9 cellular contexts compared by ENCODE assay signal in genomic region chr22:30390974-30391691, GRCh38. TPM values are rescaled to one million over a fixed set of nuclear protein-coding genes. Genes with fewer than 3 reads are reported as not detected.
DNase-seq lines count a peak whose midpoint lies in the region; ATAC-seq, FAIRE-seq and TF ChIP-seq lines count a peak whose summit lies in the region.
"Had no signal": no experiment of that assay in that cellular context is flagged by ENCODE, and none has a peak within 500 bp of the region (broad histone marks: within the 10 kb centered on the region; RNA-seq: fewer than 3 reads in every experiment).

No MANE protein-coding gene starts in this region.

- no peaks in the 10 kb centered on the region for H3K9me3 ChIP-seq in CD8-positive, alpha-beta memory T cell (ENCODE audit: low read length)
- H3K9me3 ChIP-seq in transverse colon, result no peaks in the 10 kb centered on the region

- H3K36me3 Mint-ChIP-seq in CD8-positive, alpha-beta memory T cell, result no peaks in the 10 kb centered on the region
- H3K36me3 Mint-ChIP-seq in activated T-cell treated with anti-CD3 and anti-CD28 coated beads, Interleukin-2, amount 50 U/mL, for 72 hours (ENCODE audit: insufficient read depth in 2 of 2), result no peaks in the 10 kb centered on the region
- H3K36me3 Mint-ChIP-seq in osteocyte (ENCODE audit: unreplicated experiment), result no peaks in the 10 kb centered on the region

- peaks cover 21% of the 10 kb centered on the region for H3K4me1 ChIP-seq in CD8-positive, alpha-beta memory T cell (ENCODE audit: insufficient read depth, low read length)
- H3K4me1 ChIP-seq in transverse colon, result peaks cover 6 to 11% (median 10%) of the 10 kb centered on the region in 4 donors

- TF ChIP-seq EP300 in transverse colon (IDR thresholded peaks at IDR 0.05; ENCODE audit: low read depth), result no peak

- H3K27ac Mint-ChIP-seq in CD8-positive, alpha-beta memory T cell, result peak overlapping the region in 6 of 8 donors; percentile 4 to 98 (median 80)
- peak overlapping the region; percentile 76 for H3K27ac Mint-ChIP-seq in activated T-cell treated with anti-CD3 and anti-CD28 coated beads, Interleukin-2, amount 50 U/mL, for 72 hours
- H3K27ac Mint-ChIP-seq in osteocyte (ENCODE audit: unreplicated experiment), result no peak overlapping the region

- H3K4me1 Mint-ChIP-seq in CD8-positive, alpha-beta memory T cell, result peaks cover 11 to 23% (median 11%) of the 10 kb centered on the region in 3 donors
- H3K4me1 Mint-ChIP-seq in activated T-cell treated with anti-CD3 and anti-CD28 coated beads, Interleukin-2, amount 50 U/mL, for 72 hours (ENCODE audit: low read depth), result peaks cover 47% of the 10 kb centered on the region
- H3K4me1 Mint-ChIP-seq in osteocyte (ENCODE audit: unreplicated experiment), result peaks cover 12% of the 10 kb centered on the region

- H3K4me3 ChIP-seq in CD8-positive, alpha-beta memory T cell (ENCODE audit: low read length), result no peak overlapping the region
- H3K4me3 ChIP-seq in fibroblast of the aortic adventitia (ENCODE audit: low read depth, low read length), result no peak overlapping the region
- no peak overlapping the region for H3K4me3 ChIP-seq in transverse colon

- POLR2A ChIA-PET in CD8-positive, alpha-beta memory T cell (lab: Charles Lee), result interaction anchor here (0.6 to 1.7 kb wide), 3 partner anchors 33 to 107 kb away, joined by 3 to 6 read pairs (median 5); partner anchors contain the start of gene CASTOR1

- 51 to 100% methylated on average over 1 to 5 of the region's 5 CpGs for WGBS in transverse colon (ENCODE audit: low coverage in 1 of 2), 2 donors

- H3K27ac ChIP-seq in CD8-positive, alpha-beta memory T cell (ENCODE audit: low read depth, low read length), result no peak overlapping the region
- H3K27ac ChIP-seq in transverse colon, result no peak overlapping the region

- CTCF ChIA-PET in CD8-positive, alpha-beta memory T cell (lab: Charles Lee), result interaction anchor here (0.7 to 11.0 kb wide), 16 partner anchors 10 to 283 kb away, joined by 3 to 246 read pairs (median 5); partner anchors contain the start of genes CASTOR1 and MTFP1

- H3K36me3 ChIP-seq in CD8-positive, alpha-beta memory T cell (ENCODE audit: insufficient read depth, low read length), result no peaks in the 10 kb centered on the region
- no peaks in the 10 kb centered on the region for H3K36me3 ChIP-seq in transverse colon

- no peaks in the 10 kb centered on the region for H3K9me3 Mint-ChIP-seq in CD8-positive, alpha-beta memory T cell
- no peaks in the 10 kb centered on the region for H3K9me3 Mint-ChIP-seq in activated T-cell treated with anti-CD3 and anti-CD28 coated beads, Interleukin-2, amount 50 U/mL, for 72 hours
- no peaks in the 10 kb centered on the region for H3K9me3 Mint-ChIP-seq in osteocyte (ENCODE audit: unreplicated experiment)

- peak; percentile 64 to 84 (median 74) for DNase-seq in CD8-positive, alpha-beta memory T cell
- DNase-seq in RCC 7860 (ENCODE audit: low spot score) (peak; percentile 49), fibroblast of the aortic adventitia (ENCODE audit: low read depth) (peak; percentile 66), osteocyte (ENCODE audit: extremely low spot score, unreplicated experiment) (no peak), transverse colon (peak; percentile 82)
- DNase-seq in activated T-cell treated with anti-CD3 and anti-CD28 coated beads, Interleukin-2, amount 50 U/mL, for 72 hours, result peak; percentile 80 to 84

- peak; percentile 67 for TF ChIP-seq CTCF in fibroblast of the aortic adventitia (IDR thresholded peaks at IDR 0.05; ENCODE audit: insufficient read depth, low read length)
- TF ChIP-seq CTCF in osteocyte (IDR thresholded peaks at IDR 0.05), result peak; percentile 58
- TF ChIP-seq CTCF in transverse colon (IDR thresholded peaks at IDR 0.05), result peak; percentile 76 to 90 (median 82)

- intact Hi-C loops in transverse colon (cut with DNase I; ENCODE audit: low total_unique reads), result loop anchor here (2.0 kb wide), 1 partner anchor 94 kb away; no protein-coding TSS in a partner anchor

- H3K27me3 Mint-ChIP-seq in CD8-positive, alpha-beta memory T cell, result peaks cover 17 to 39% of the 10 kb centered on the region in 2 donors
- no peaks in the 10 kb centered on the region for H3K27me3 Mint-ChIP-seq in activated T-cell treated with anti-CD3 and anti-CD28 coated beads, Interleukin-2, amount 50 U/mL, for 72 hours (ENCODE audit: low read depth)
- H3K27me3 Mint-ChIP-seq in osteocyte (ENCODE audit: unreplicated experiment), result no peaks in the 10 kb centered on the region

- FAIRE-seq in RCC 7860 (lab: Jason Lieb, UNC), result peak; percentile 40
- FAIRE-seq: colon had no signal

- H3K4me3 Mint-ChIP-seq in CD8-positive, alpha-beta memory T cell, result peak overlapping the region in 1 of 7 donors; percentile 40
- peak overlapping the region; percentile 3 to 29 for H3K4me3 Mint-ChIP-seq in activated T-cell treated with anti-CD3 and anti-CD28 coated beads, Interleukin-2, amount 50 U/mL, for 72 hours
- no peak overlapping the region for H3K4me3 Mint-ChIP-seq in osteocyte (ENCODE audit: unreplicated experiment)

- ATAC-seq in HG02759 (IDR thresholded peaks at IDR 0.05; ENCODE audit: unreplicated experiment) (peak; percentile 40), HG02981 (IDR thresholded peaks at IDR 0.05; ENCODE audit: unreplicated experiment) (no peak)
- ATAC-seq in activated T-cell treated with anti-CD3 and anti-CD28 coated beads, Interleukin-2, amount 50 U/mL, for 72 hours (replicated peaks in 1 of 2), result peak; percentile 61 to 62

- H3K27me3 ChIP-seq in CD8-positive, alpha-beta memory T cell (ENCODE audit: insufficient read depth, low read length, poor library complexity, severe bottlenecking), result peaks cover 6% of the 10 kb centered on the region
- no peaks in the 10 kb centered on the region for H3K27me3 ChIP-seq in transverse colon

- in situ Hi-C loops in transverse colon (cut with MboI; ENCODE audit: low pct_ligation_motif_present in 1 of 4, low pct_unique_long_range_greater_than_20kb in 1 of 4, low sequenced_read_pairs in 3 of 4), result loop anchor here (5.0 to 25.0 kb wide), 5 partner anchors 91 to 279 kb away; partner anchors contain the start of genes CASTOR1 (in 1 of the 4) and OSM (in 1 of the 4)

- no peak for TF ChIP-seq POLR2A in transverse colon (IDR thresholded peaks at IDR 0.05)

RNA-seq across cellular contexts. Expression of gene RNF215, which starts 3.9 kb away (rescaled TPM):
- total RNA-seq in CD8-positive, alpha-beta memory T cell, result 1 to 10 TPM; 6.3 to 7.9 TPM
- polyA plus RNA-seq in CD8-positive, alpha-beta memory T cell, result 0.22 TPM
- total RNA-seq in activated T-cell treated with anti-CD3 and anti-CD28 coated beads, Interleukin-2, amount 50 U/mL, for 72 hours, result 10 to 100 TPM in 1 of 2 donors, 1 to 10 TPM in 1; 8.4 to 12.4 TPM
- total RNA-seq in fibroblast of the aortic adventitia (ENCODE audit: low replicate concordance) (9.1 and 13.0 TPM in 2 replicates), osteocyte (36.1 and 36.6 TPM in 2 replicates), transverse colon (10 to 100 TPM in 2 of 4 donors, 1 to 10 TPM in 2; 3.2 to 65.5 (median 9.8) TPM)

RNA-seq across cellular contexts. Expression of gene SEC14L2, which starts 5.7 kb away (rescaled TPM):
- total RNA-seq in CD8-positive, alpha-beta memory T cell, result 1 to 10 TPM; 4.4 to 4.9 TPM
- 4.6 TPM for polyA plus RNA-seq in CD8-positive, alpha-beta memory T cell
- total RNA-seq in activated T-cell treated with anti-CD3 and anti-CD28 coated beads, Interleukin-2, amount 50 U/mL, for 72 hours, result 10 to 100 TPM; 15.3 to 19.0 TPM
- total RNA-seq in fibroblast of the aortic adventitia (ENCODE audit: low replicate concordance) (5.8 and 14.8 TPM in 2 replicates), osteocyte (14.9 and 19.0 TPM in 2 replicates), transverse colon (1 to 10 TPM in 3 of 4 donors, not detected in 1; 2.2 to 5.5 (median 4.5) TPM)

RNA-seq across cellular contexts. Expression of gene CCDC157, which starts 34.3 kb away (rescaled TPM):
- 1 to 10 TPM; 2.7 to 2.9 TPM for total RNA-seq in CD8-positive, alpha-beta memory T cell
- 1.4 TPM for polyA plus RNA-seq in CD8-positive, alpha-beta memory T cell
- total RNA-seq in activated T-cell treated with anti-CD3 and anti-CD28 coated beads, Interleukin-2, amount 50 U/mL, for 72 hours, result 1 to 10 TPM; 3.2 to 3.7 TPM
- total RNA-seq in fibroblast of the aortic adventitia (ENCODE audit: low replicate concordance) (1.2 and 2.6 TPM in 2 replicates), osteocyte (2.9 and 3.7 TPM in 2 replicates), transverse colon (1 to 10 TPM; 1.4 to 5.2 (median 3.3) TPM)

RNA-seq across cellular contexts. Expression of gene MTFP1, which starts 34.4 kb away (rescaled TPM):
- 100 to 1,000 TPM; 104 to 110 TPM for total RNA-seq in CD8-positive, alpha-beta memory T cell
- 43.1 TPM for polyA plus RNA-seq in CD8-positive, alpha-beta memory T cell
- total RNA-seq in activated T-cell treated with anti-CD3 and anti-CD28 coated beads, Interleukin-2, amount 50 U/mL, for 72 hours, result 10 to 100 TPM; 50.6 to 61.1 TPM
- 0.98 and 5.9 TPM in 2 replicates for total RNA-seq in fibroblast of the aortic adventitia (ENCODE audit: low replicate concordance)
- total RNA-seq in osteocyte, result 8.4 and 10.5 TPM in 2 replicates
- total RNA-seq in transverse colon, result 10 to 100 TPM in 3 of 4 donors, 1 to 10 TPM in 1; 2.0 to 48.6 (median 21.4) TPM

RNA-seq across cellular contexts. Expression of gene SF3A1, which starts 34.4 kb away (rescaled TPM):
- total RNA-seq in CD8-positive, alpha-beta memory T cell, result 100 to 1,000 TPM; 235 to 241 TPM
- polyA plus RNA-seq in CD8-positive, alpha-beta memory T cell, result 139 TPM
- 100 to 1,000 TPM; 298 to 325 TPM for total RNA-seq in activated T-cell treated with anti-CD3 and anti-CD28 coated beads, Interleukin-2, amount 50 U/mL, for 72 hours
- total RNA-seq in fibroblast of the aortic adventitia (ENCODE audit: low replicate concordance), result 40.8 and 43.7 TPM in 2 replicates
- 170 and 187 TPM in 2 replicates for total RNA-seq in osteocyte
- 100 to 1,000 TPM in 2 of 4 donors, 10 to 100 TPM in 2; 73.2 to 664 (median 99.3) TPM for total RNA-seq in transverse colon
